ENCODE assay signal across 1 cellular context in the genomic region with DNA sequence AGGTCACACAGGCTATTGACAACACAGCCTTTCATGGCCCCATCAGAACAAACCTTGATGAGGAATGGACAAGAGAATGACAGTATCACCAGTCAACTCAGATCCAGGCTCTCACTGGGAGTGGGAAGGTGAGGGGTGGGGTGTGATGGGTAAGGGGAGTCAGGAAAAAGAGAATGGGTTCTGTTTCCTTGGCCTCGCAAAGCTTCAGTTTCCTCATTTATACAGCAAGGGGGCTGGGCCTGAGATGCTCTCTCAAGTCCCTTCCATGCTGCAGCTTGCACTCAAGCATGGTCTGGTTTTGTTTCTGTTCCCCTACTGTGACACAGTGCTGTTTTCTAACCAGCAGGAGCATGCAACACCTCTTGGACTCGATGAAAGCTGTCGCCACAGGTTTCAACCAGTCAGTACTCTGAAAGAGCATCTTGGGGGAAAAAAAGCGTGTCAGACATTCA.
TF ChIP-seq lines count a peak whose summit lies in the region.

No MANE protein-coding gene starts in this region.

TF ChIP-seq in H1, 55 proteins besides CTCF, POLR2A, EP300 and RAD21 (continued from another document):
- TF ChIP-seq, protein P1, sequence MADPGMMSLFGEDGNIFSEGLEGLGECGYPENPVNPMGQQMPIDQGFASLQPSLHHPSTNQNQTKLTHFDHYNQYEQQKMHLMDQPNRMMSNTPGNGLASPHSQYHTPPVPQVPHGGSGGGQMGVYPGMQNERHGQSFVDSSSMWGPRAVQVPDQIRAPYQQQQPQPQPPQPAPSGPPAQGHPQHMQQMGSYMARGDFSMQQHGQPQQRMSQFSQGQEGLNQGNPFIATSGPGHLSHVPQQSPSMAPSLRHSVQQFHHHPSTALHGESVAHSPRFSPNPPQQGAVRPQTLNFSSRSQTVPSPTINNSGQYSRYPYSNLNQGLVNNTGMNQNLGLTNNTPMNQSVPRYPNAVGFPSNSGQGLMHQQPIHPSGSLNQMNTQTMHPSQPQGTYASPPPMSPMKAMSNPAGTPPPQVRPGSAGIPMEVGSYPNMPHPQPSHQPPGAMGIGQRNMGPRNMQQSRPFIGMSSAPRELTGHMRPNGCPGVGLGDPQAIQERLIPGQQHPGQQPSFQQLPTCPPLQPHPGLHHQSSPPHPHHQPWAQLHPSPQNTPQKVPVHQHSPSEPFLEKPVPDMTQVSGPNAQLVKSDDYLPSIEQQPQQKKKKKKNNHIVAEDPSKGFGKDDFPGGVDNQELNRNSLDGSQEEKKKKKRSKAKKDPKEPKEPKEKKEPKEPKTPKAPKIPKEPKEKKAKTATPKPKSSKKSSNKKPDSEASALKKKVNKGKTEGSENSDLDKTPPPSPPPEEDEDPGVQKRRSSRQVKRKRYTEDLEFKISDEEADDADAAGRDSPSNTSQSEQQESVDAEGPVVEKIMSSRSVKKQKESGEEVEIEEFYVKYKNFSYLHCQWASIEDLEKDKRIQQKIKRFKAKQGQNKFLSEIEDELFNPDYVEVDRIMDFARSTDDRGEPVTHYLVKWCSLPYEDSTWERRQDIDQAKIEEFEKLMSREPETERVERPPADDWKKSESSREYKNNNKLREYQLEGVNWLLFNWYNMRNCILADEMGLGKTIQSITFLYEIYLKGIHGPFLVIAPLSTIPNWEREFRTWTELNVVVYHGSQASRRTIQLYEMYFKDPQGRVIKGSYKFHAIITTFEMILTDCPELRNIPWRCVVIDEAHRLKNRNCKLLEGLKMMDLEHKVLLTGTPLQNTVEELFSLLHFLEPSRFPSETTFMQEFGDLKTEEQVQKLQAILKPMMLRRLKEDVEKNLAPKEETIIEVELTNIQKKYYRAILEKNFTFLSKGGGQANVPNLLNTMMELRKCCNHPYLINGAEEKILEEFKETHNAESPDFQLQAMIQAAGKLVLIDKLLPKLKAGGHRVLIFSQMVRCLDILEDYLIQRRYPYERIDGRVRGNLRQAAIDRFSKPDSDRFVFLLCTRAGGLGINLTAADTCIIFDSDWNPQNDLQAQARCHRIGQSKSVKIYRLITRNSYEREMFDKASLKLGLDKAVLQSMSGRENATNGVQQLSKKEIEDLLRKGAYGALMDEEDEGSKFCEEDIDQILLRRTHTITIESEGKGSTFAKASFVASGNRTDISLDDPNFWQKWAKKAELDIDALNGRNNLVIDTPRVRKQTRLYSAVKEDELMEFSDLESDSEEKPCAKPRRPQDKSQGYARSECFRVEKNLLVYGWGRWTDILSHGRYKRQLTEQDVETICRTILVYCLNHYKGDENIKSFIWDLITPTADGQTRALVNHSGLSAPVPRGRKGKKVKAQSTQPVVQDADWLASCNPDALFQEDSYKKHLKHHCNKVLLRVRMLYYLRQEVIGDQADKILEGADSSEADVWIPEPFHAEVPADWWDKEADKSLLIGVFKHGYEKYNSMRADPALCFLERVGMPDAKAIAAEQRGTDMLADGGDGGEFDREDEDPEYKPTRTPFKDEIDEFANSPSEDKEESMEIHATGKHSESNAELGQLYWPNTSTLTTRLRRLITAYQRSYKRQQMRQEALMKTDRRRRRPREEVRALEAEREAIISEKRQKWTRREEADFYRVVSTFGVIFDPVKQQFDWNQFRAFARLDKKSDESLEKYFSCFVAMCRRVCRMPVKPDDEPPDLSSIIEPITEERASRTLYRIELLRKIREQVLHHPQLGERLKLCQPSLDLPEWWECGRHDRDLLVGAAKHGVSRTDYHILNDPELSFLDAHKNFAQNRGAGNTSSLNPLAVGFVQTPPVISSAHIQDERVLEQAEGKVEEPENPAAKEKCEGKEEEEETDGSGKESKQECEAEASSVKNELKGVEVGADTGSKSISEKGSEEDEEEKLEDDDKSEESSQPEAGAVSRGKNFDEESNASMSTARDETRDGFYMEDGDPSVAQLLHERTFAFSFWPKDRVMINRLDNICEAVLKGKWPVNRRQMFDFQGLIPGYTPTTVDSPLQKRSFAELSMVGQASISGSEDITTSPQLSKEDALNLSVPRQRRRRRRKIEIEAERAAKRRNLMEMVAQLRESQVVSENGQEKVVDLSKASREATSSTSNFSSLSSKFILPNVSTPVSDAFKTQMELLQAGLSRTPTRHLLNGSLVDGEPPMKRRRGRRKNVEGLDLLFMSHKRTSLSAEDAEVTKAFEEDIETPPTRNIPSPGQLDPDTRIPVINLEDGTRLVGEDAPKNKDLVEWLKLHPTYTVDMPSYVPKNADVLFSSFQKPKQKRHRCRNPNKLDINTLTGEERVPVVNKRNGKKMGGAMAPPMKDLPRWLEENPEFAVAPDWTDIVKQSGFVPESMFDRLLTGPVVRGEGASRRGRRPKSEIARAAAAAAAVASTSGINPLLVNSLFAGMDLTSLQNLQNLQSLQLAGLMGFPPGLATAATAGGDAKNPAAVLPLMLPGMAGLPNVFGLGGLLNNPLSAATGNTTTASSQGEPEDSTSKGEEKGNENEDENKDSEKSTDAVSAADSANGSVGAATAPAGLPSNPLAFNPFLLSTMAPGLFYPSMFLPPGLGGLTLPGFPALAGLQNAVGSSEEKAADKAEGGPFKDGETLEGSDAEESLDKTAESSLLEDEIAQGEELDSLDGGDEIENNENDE (IDR thresholded peaks at IDR 0.05; ENCODE audit: insufficient replicate concordance, low read length) = no peak
- no peak for TF ChIP-seq RBBP5 (IDR thresholded peaks at IDR 0.05; ENCODE audit: borderline replicate concordance, low read depth, low read length)
- no peak for TF ChIP-seq POLR2AphosphoS5 (IDR thresholded peaks at IDR 0.05; ENCODE audit: low read depth, low read length)
- TF ChIP-seq NANOG (IDR thresholded peaks at IDR 0.05; ENCODE audit: insufficient read depth, low read depth, low read length, poor library complexity, severe bottlenecking) = no peak
- no peak for TF ChIP-seq SRF (IDR thresholded peaks at IDR 0.05; ENCODE audit: low read depth, low read length)
- no peak for TF ChIP-seq CEBPB (IDR thresholded peaks at IDR 0.05; ENCODE audit: low read depth, low read length)
- no peak for TF ChIP-seq KDM4A (IDR thresholded peaks at IDR 0.05; ENCODE audit: low read depth, low read length, severe bottlenecking)
- no peak for TF ChIP-seq BACH1 (IDR thresholded peaks at IDR 0.05; ENCODE audit: low read length)
- no peak for TF ChIP-seq CBX8 (IDR thresholded peaks at IDR 0.05; ENCODE audit: borderline replicate concordance, low read depth, low read length)
- TF ChIP-seq, protein P2, sequence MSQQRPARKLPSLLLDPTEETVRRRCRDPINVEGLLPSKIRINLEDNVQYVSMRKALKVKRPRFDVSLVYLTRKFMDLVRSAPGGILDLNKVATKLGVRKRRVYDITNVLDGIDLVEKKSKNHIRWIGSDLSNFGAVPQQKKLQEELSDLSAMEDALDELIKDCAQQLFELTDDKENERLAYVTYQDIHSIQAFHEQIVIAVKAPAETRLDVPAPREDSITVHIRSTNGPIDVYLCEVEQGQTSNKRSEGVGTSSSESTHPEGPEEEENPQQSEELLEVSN (IDR thresholded peaks at IDR 0.05) = no peak
- TF ChIP-seq CHD1 (IDR thresholded peaks at IDR 0.05; ENCODE audit: low read depth, low read length) = no peak
- no peak for TF ChIP-seq ASH2L (IDR thresholded peaks at IDR 0.05; ENCODE audit: low read length)
- no peak for TF ChIP-seq PHF8 (conservative IDR thresholded peaks at IDR 0.05; ENCODE audit: low read depth, low read length)
- no peak for TF ChIP-seq SP1 (IDR thresholded peaks at IDR 0.05; ENCODE audit: low read depth, low read length)
- TF ChIP-seq NRF1 (IDR thresholded peaks at IDR 0.05; ENCODE audit: low read depth, low read length) = no peak
